ENCODE assay signal across 1 cellular context in the genomic region with DNA sequence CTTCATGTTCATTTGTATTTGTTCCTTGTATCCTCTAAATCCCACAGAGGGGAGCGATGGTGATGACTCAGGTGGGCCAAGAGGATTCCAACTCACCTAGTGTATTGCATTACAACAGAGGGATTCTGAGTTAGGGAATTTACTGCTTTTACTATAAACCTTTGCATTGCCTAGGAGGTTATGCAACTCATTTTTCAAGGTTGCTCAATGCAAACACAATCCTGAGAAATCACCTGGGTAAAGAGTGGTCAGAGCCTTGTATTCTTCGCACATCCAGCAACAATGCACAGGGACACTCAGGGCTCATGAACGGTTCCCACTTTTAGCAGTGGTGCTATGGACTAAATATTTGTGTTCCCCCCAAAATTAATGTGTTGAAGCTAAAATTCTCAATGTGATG.
TF ChIP-seq lines count a peak whose summit lies in the region.

No MANE protein-coding gene starts in this region.

TF ChIP-seq in HepG2, 621 proteins besides CTCF, POLR2A, EP300 and RAD21:
- TF ChIP-seq HMG20A (CRISPR knock-in tag; IDR thresholded peaks at IDR 0.05; ENCODE audit: borderline replicate concordance) (0 out of 2 replicates have a peak, but pooled peaks have one; percentile 24), FOXO1 (CRISPR knock-in tag; IDR thresholded peaks at IDR 0.05) (no peak), ZNF10 (CRISPR knock-in tag; IDR thresholded peaks at IDR 0.05; ENCODE audit: borderline replicate concordance, low read depth) (no peak), ZNF224 (CRISPR knock-in tag; IDR thresholded peaks at IDR 0.05) (no peak), NAIF1 (CRISPR knock-in tag; IDR thresholded peaks at IDR 0.05; ENCODE audit: borderline replicate concordance) (no peak), SOX6 (IDR thresholded peaks at IDR 0.05) (no peak), SOX6 (CRISPR knock-in tag; IDR thresholded peaks at IDR 0.05) (peak; percentile 21; the same call in 1 of the 2 replicates), ZNF678 (CRISPR knock-in tag; IDR thresholded peaks at IDR 0.05) (no peak), GATAD2A (CRISPR knock-in tag; IDR thresholded peaks at IDR 0.05) (0 out of 2 replicates have a peak, but pooled peaks have one; percentile 14), ZNF207 (IDR thresholded peaks at IDR 0.05; ENCODE audit: borderline replicate concordance) (no peak), YY1 (IDR thresholded peaks at IDR 0.05; ENCODE audit: insufficient read depth, insufficient replicate concordance, low read depth, low read length) (no peak), FOSL2 (CRISPR knock-in tag; IDR thresholded peaks at IDR 0.05) (peak; percentile 6; the same call in 1 of the 2 replicates), ZFYVE20 (CRISPR knock-in tag; IDR thresholded peaks at IDR 0.05; ENCODE audit: borderline replicate concordance, low read depth) (no peak), FOXA3 (CRISPR knock-in tag; IDR thresholded peaks at IDR 0.05) (peak; percentile 37; the same call in 1 of the 2 replicates), CEBPG (CRISPR knock-in tag; IDR thresholded peaks at IDR 0.05) (peak; percentile 76), ZNF672 (CRISPR knock-in tag; IDR thresholded peaks at IDR 0.05) (no peak), CEBPB (IDR thresholded peaks at IDR 0.05; ENCODE audit: borderline replicate concordance, low read depth, low read length) (peak; percentile 89), RNF2 (conservative IDR thresholded peaks at IDR 0.05; ENCODE audit: low read depth) (no peak), ZFAT (CRISPR knock-in tag; conservative IDR thresholded peaks at IDR 0.05) (no peak), ZNF432 (CRISPR knock-in tag; IDR thresholded peaks at IDR 0.05; ENCODE audit: borderline replicate concordance) (no peak)
- TF ChIP-seq, protein P1, sequence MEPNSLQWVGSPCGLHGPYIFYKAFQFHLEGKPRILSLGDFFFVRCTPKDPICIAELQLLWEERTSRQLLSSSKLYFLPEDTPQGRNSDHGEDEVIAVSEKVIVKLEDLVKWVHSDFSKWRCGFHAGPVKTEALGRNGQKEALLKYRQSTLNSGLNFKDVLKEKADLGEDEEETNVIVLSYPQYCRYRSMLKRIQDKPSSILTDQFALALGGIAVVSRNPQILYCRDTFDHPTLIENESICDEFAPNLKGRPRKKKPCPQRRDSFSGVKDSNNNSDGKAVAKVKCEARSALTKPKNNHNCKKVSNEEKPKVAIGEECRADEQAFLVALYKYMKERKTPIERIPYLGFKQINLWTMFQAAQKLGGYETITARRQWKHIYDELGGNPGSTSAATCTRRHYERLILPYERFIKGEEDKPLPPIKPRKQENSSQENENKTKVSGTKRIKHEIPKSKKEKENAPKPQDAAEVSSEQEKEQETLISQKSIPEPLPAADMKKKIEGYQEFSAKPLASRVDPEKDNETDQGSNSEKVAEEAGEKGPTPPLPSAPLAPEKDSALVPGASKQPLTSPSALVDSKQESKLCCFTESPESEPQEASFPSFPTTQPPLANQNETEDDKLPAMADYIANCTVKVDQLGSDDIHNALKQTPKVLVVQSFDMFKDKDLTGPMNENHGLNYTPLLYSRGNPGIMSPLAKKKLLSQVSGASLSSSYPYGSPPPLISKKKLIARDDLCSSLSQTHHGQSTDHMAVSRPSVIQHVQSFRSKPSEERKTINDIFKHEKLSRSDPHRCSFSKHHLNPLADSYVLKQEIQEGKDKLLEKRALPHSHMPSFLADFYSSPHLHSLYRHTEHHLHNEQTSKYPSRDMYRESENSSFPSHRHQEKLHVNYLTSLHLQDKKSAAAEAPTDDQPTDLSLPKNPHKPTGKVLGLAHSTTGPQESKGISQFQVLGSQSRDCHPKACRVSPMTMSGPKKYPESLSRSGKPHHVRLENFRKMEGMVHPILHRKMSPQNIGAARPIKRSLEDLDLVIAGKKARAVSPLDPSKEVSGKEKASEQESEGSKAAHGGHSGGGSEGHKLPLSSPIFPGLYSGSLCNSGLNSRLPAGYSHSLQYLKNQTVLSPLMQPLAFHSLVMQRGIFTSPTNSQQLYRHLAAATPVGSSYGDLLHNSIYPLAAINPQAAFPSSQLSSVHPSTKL (CRISPR knock-in tag; IDR thresholded peaks at IDR 0.05) = peak; percentile 42; the same call in 1 of the 2 replicates
- TF ChIP-seq, protein P2, sequence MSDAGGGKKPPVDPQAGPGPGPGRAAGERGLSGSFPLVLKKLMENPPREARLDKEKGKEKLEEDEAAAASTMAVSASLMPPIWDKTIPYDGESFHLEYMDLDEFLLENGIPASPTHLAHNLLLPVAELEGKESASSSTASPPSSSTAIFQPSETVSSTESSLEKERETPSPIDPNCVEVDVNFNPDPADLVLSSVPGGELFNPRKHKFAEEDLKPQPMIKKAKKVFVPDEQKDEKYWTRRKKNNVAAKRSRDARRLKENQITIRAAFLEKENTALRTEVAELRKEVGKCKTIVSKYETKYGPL (CRISPR knock-in tag; IDR thresholded peaks at IDR 0.05) = 0 out of 2 replicates have a peak, but pooled peaks have one; percentile 54
- TF ChIP-seq, protein P3, sequence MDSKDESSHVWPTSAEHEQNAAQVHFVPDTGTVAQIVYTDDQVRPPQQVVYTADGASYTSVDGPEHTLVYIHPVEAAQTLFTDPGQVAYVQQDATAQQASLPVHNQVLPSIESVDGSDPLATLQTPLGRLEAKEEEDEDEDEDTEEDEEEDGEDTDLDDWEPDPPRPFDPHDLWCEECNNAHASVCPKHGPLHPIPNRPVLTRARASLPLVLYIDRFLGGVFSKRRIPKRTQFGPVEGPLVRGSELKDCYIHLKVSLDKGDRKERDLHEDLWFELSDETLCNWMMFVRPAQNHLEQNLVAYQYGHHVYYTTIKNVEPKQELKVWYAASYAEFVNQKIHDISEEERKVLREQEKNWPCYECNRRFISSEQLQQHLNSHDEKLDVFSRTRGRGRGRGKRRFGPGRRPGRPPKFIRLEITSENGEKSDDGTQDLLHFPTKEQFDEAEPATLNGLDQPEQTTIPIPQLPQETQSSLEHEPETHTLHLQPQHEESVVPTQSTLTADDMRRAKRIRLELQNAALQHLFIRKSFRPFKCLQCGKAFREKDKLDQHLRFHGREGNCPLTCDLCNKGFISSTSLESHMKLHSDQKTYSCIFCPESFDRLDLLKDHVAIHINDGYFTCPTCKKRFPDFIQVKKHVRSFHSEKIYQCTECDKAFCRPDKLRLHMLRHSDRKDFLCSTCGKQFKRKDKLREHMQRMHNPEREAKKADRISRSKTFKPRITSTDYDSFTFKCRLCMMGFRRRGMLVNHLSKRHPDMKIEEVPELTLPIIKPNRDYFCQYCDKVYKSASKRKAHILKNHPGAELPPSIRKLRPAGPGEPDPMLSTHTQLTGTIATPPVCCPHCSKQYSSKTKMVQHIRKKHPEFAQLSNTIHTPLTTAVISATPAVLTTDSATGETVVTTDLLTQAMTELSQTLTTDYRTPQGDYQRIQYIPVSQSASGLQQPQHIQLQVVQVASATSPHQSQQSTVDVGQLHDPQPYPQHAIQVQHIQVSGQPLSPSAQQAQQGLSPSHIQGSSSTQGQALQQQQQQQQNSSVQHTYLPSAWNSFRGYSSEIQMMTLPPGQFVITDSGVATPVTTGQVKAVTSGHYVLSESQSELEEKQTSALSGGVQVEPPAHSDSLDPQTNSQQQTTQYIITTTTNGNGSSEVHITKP (CRISPR knock-in tag; IDR thresholded peaks at IDR 0.05; ENCODE audit: low read depth) = no peak
- TF ChIP-seq, protein P4, sequence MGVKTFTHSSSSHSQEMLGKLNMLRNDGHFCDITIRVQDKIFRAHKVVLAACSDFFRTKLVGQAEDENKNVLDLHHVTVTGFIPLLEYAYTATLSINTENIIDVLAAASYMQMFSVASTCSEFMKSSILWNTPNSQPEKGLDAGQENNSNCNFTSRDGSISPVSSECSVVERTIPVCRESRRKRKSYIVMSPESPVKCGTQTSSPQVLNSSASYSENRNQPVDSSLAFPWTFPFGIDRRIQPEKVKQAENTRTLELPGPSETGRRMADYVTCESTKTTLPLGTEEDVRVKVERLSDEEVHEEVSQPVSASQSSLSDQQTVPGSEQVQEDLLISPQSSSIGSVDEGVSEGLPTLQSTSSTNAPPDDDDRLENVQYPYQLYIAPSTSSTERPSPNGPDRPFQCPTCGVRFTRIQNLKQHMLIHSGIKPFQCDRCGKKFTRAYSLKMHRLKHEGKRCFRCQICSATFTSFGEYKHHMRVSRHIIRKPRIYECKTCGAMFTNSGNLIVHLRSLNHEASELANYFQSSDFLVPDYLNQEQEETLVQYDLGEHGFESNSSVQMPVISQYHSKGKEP (CRISPR knock-in tag; IDR thresholded peaks at IDR 0.05) = no peak
